In genomic region chr1:21704055-21704660, GRCh38 we compare ENCODE assay signal across 19 cellular contexts. TPM values are rescaled to one million over a fixed set of nuclear protein-coding genes. Genes with fewer than 3 reads are reported as not detected.
DNase-seq lines count a peak whose midpoint lies in the region; ATAC-seq and TF ChIP-seq lines count a peak whose summit lies in the region.
"Had no signal": no experiment of that assay in that cellular context is flagged by ENCODE, and none has a peak within 500 bp of the region (broad histone marks: within the 10 kb centered on the region; RNA-seq: fewer than 3 reads in every experiment).

No MANE protein-coding gene starts in this region.

- no peaks in the 10 kb centered on the region for H3K9me2 ChIP-seq in OCI-LY1 (ENCODE audit: low read depth, low read length)

- H3K9me3 Mint-ChIP-seq in activated CD4-positive, alpha-beta T cell treated with anti-CD3 and anti-CD28 coated beads, Interleukin-2, amount 10 ng/mL, durations not matched to agents 7 days and 5 days: no peaks in the 10 kb centered on the region
- H3K9me3 Mint-ChIP-seq in progenitor cell of endocrine pancreas (ENCODE audit: low read depth): no peaks in the 10 kb centered on the region
- H3K9me3 Mint-ChIP-seq: CD14-positive monocyte, memory B cell, nephron had no signal

- H4K20me1 ChIP-seq in OCI-LY1 (ENCODE audit: insufficient read depth, low read length): no peaks in the 10 kb centered on the region

- peaks cover 29% of the 10 kb centered on the region for H3K4me1 Mint-ChIP-seq in activated CD4-positive, alpha-beta T cell treated with anti-CD3 and anti-CD28 coated beads, Interleukin-2, amount 10 ng/mL, durations not matched to agents 7 days and 5 days
- peaks cover 16% of the 10 kb centered on the region for H3K4me1 Mint-ChIP-seq in progenitor cell of endocrine pancreas (ENCODE audit: low read depth)
- H3K4me1 Mint-ChIP-seq: nephron had no signal

- DNase-seq in activated CD4-positive, alpha-beta T cell treated with anti-CD3 and anti-CD28 coated beads, Interleukin-2, amount 10 ng/mL, durations not matched to agents 7 days and 5 days: no peak
- DNase-seq in activated CD4-positive, alpha-beta T cell treated with anti-CD3 and anti-CD28 coated beads for 4 hours: no peak
- no peak for DNase-seq in brain microvascular endothelial cell
- no peak for DNase-seq in progenitor cell of endocrine pancreas (ENCODE audit: low spot score, unreplicated experiment)
- no peak for DNase-seq in sciatic nerve (ENCODE audit: low spot score)
- no peak for DNase-seq in gastrocnemius medialis
- DNase-seq: activated CD8-positive, alpha-beta T cell treated with anti-CD3 and anti-CD28 coated beads, Interleukin-2, amount 10 ng/mL, durations not matched to agents 7 days and 5 days; kidney; NCI-H1417 treated with DMSO at 0.1 percent for 48 hours; NCI-H774; stimulated activated naive CD4-positive, alpha-beta T cell; upper lobe of right lung had no signal

- TF ChIP-seq POLR2A in gastrocnemius medialis (IDR thresholded peaks at IDR 0.05): no peak

- intact Hi-C loops in sciatic nerve (cut with DNase I) (no loop called here), gastrocnemius medialis (cut with DNase I; ENCODE audit: low total_unique reads) (no loop called here)

- H3F3A ChIP-seq in OCI-LY1 (ENCODE audit: insufficient read depth, low read length): no peaks in the 10 kb centered on the region

- H3K27ac ChIP-seq in OCI-LY1 (ENCODE audit: low read depth, low read length, poor library complexity, severe bottlenecking) (peak overlapping the region; percentile 13), brain microvascular endothelial cell (peak overlapping the region; percentile 63), gastrocnemius medialis (no peak overlapping the region)
- H3K27ac ChIP-seq: hepatocyte, upper lobe of right lung had no signal

- H3K27ac Mint-ChIP-seq in activated CD4-positive, alpha-beta T cell treated with anti-CD3 and anti-CD28 coated beads, Interleukin-2, amount 10 ng/mL, durations not matched to agents 7 days and 5 days: peak overlapping the region; percentile 10
- peak overlapping the region; percentile 58 for H3K27ac Mint-ChIP-seq in progenitor cell of endocrine pancreas
- H3K27ac Mint-ChIP-seq: activated CD8-positive, alpha-beta T cell treated with anti-CD3 and anti-CD28 coated beads, Interleukin-2, amount 10 ng/mL, durations not matched to agents 7 days and 5 days had no signal

- TF ChIP-seq CTCF in OCI-LY1 (IDR thresholded peaks at IDR 0.05; ENCODE audit: low read length) (no peak), brain microvascular endothelial cell (IDR thresholded peaks at IDR 0.05; ENCODE audit: low read depth, low read length, missing control alignments) (no peak), progenitor cell of endocrine pancreas (IDR thresholded peaks at IDR 0.05; ENCODE audit: unreplicated experiment) (no peak), gastrocnemius medialis (IDR thresholded peaks at IDR 0.05 in 4 of 5, conservative IDR thresholded peaks at IDR 0.05 in 1 of 5) (no peak)

- no peaks in the 10 kb centered on the region for H3K4me1 ChIP-seq in OCI-LY1 (ENCODE audit: insufficient read depth, low read length, severe bottlenecking)
- no peaks in the 10 kb centered on the region for H3K4me1 ChIP-seq in gastrocnemius medialis
- H3K4me1 ChIP-seq: upper lobe of right lung had no signal

- POLR2A ChIA-PET in activated CD4-positive, alpha-beta T cell treated with anti-CD3 and anti-CD28 coated beads, Interleukin-2, amount 10 ng/mL, durations not matched to agents 7 days and 5 days (lab: Charles Lee): no interaction called here

- H3K9me3 ChIP-seq in OCI-LY1 (ENCODE audit: low read length) (no peaks in the 10 kb centered on the region), gastrocnemius medialis (no peaks in the 10 kb centered on the region)
- H3K9me3 ChIP-seq: upper lobe of right lung had no signal

- H3K79me2 ChIP-seq in OCI-LY1 (ENCODE audit: insufficient read depth, low read length): no peaks in the 10 kb centered on the region
- H3K79me2 ChIP-seq: hepatocyte had no signal

- no peak overlapping the region for H3K4me2 ChIP-seq in OCI-LY1 (ENCODE audit: low read length)
- H3K4me2 ChIP-seq: hepatocyte had no signal

- no peak overlapping the region for H2AFZ ChIP-seq in OCI-LY1 (ENCODE audit: low read length)
- H2AFZ ChIP-seq: hepatocyte had no signal

- H3K4me3 ChIP-seq in OCI-LY1 (ENCODE audit: low read depth, low read length, poor library complexity, severe bottlenecking) (no peak overlapping the region), brain microvascular endothelial cell (ENCODE audit: low read depth, low read length) (no peak overlapping the region), gastrocnemius medialis (no peak overlapping the region)
- H3K4me3 ChIP-seq: hepatocyte, SK-N-MC, upper lobe of right lung had no signal

- H3K27me3 ChIP-seq in OCI-LY1 (ENCODE audit: insufficient read depth, low read length): no peaks in the 10 kb centered on the region
- no peaks in the 10 kb centered on the region for H3K27me3 ChIP-seq in brain microvascular endothelial cell (replicated peaks)
- H3K27me3 ChIP-seq in gastrocnemius medialis: no peaks in the 10 kb centered on the region
- H3K27me3 ChIP-seq: hepatocyte, upper lobe of right lung had no signal

- H3K36me3 Mint-ChIP-seq in activated CD4-positive, alpha-beta T cell treated with anti-CD3 and anti-CD28 coated beads, Interleukin-2, amount 10 ng/mL, durations not matched to agents 7 days and 5 days (ENCODE audit: low read depth): peaks cover 52% of the 10 kb centered on the region
- H3K36me3 Mint-ChIP-seq in progenitor cell of endocrine pancreas (ENCODE audit: insufficient read depth): peaks cover 20% of the 10 kb centered on the region

- ATAC-seq in sciatic nerve: no peak
- ATAC-seq in HG03025 (IDR thresholded peaks at IDR 0.05; ENCODE audit: low FRiP score, unreplicated experiment): no peak
- no peak for ATAC-seq in gastrocnemius medialis
- ATAC-seq: activated CD8-positive, alpha-beta T cell treated with anti-CD3 and anti-CD28 coated beads, Interleukin-2, amount 10 ng/mL, durations not matched to agents 7 days and 5 days; upper lobe of right lung had no signal

- CTCF ChIA-PET in activated CD4-positive, alpha-beta T cell treated with anti-CD3 and anti-CD28 coated beads, Interleukin-2, amount 10 ng/mL, durations not matched to agents 7 days and 5 days (lab: Charles Lee): interaction anchor here (0.6 to 1.1 kb wide), 2 partner anchors 26 to 93 kb away, joined by 3 read pairs; no protein-coding TSS in a partner anchor

- H3K27me3 Mint-ChIP-seq in activated CD4-positive, alpha-beta T cell treated with anti-CD3 and anti-CD28 coated beads, Interleukin-2, amount 10 ng/mL, durations not matched to agents 7 days and 5 days: no peaks in the 10 kb centered on the region
- H3K27me3 Mint-ChIP-seq in progenitor cell of endocrine pancreas: no peaks in the 10 kb centered on the region
- H3K27me3 Mint-ChIP-seq: memory B cell had no signal

- in situ Hi-C loops in brain microvascular endothelial cell (cut with HindIII; ENCODE audit: low pct_ligation_motif_present, low sequenced_read_pairs) (no loop called here), gastrocnemius medialis (cut with MboI; ENCODE audit: low sequenced_read_pairs in 4 of 4) (no loop called here)

- no peak overlapping the region for H3K9ac ChIP-seq in OCI-LY1 (ENCODE audit: low read length)

- H3K36me3 ChIP-seq in OCI-LY1 (ENCODE audit: insufficient read depth, low read length) (peaks cover 69% of the 10 kb centered on the region), brain microvascular endothelial cell (replicated peaks) (peaks cover 34% of the 10 kb centered on the region), gastrocnemius medialis (peaks cover 0 to 64% of the 10 kb centered on the region in 2 donors)

- H3K4me3 Mint-ChIP-seq in activated CD4-positive, alpha-beta T cell treated with anti-CD3 and anti-CD28 coated beads, Interleukin-2, amount 10 ng/mL, durations not matched to agents 7 days and 5 days: no peak overlapping the region
- H3K4me3 Mint-ChIP-seq in progenitor cell of endocrine pancreas (ENCODE audit: low read depth): no peak overlapping the region
- H3K4me3 Mint-ChIP-seq: activated CD8-positive, alpha-beta T cell treated with anti-CD3 and anti-CD28 coated beads, Interleukin-2, amount 10 ng/mL, durations not matched to agents 7 days and 5 days; CD14-positive monocyte; memory B cell; nephron had no signal

RNA-seq across cellular contexts. Expression of gene RAP1GAP, which starts 35.0 kb away (rescaled TPM):
- total RNA-seq in activated CD4-positive, alpha-beta T cell treated with anti-CD3 and anti-CD28 coated beads, Interleukin-2, amount 10 ng/mL, durations not matched to agents 7 days and 5 days: under 1 TPM; 0.17 to 0.32 TPM
- total RNA-seq in progenitor cell of endocrine pancreas: 15.3 and 16.1 TPM in 2 replicates
- total RNA-seq in sciatic nerve: 14.7 TPM
- total RNA-seq in gastrocnemius medialis: under 1 TPM in 2 of 4 donors, not detected in 2; 0.46 to 0.75 TPM

Comparison
In these comparisons a context has a peak if more than half of its experiments do, and no peak if none do; other contexts are left out.
1. H3K27ac ChIP-seq: peak in OCI-LY1 (single experiment) and brain microvascular endothelial cell (single experiment); none in gastrocnemius medialis (0 of 4).